In the genomic region with DNA sequence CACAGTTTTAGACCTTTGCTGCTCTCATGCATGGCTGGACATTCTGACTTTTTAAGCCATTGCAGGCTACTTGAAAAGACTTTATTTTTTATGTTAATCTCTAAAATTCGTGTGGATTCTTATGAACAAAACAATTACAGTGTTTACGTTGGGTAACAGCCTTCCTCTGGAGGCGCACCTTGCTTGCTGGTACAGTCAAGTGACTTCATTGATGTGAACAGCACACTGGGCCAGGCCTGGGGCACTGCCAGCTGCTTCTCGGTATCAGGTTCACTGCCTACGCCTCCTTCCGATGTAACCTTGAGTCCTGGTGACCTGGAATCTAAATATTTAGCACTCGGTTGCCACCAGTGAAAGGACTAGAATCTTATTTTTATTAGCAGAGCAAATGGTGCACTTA, we compare ENCODE assay signal across 14 cellular contexts. TPM values are rescaled to one million over a fixed set of nuclear protein-coding genes. Genes with fewer than 3 reads are reported as not detected.
A peak's percentile ranks its signal among the peaks of the same experiment; 100 is the strongest.
DNase-seq lines count a peak whose midpoint lies in the region; ATAC-seq and TF ChIP-seq lines count a peak whose summit lies in the region.
"Had no signal": no experiment of that assay in that cellular context is flagged by ENCODE, and none has a peak within 500 bp of the region (broad histone marks: within the 10 kb centered on the region; RNA-seq: fewer than 3 reads in every experiment).

No MANE protein-coding gene starts in this region.

- H3K4me3 ChIP-seq in heart left ventricle = no peak overlapping the region
- H3K4me3 ChIP-seq in lung = no peak overlapping the region
- H3K4me3 ChIP-seq: tibial artery had no signal

- H3K4me1 ChIP-seq in heart left ventricle = no peaks in the 10 kb centered on the region
- H3K4me1 ChIP-seq in lung (ENCODE audit: control insufficient read depth in 2 of 2, insufficient read depth in 2 of 2, low read length in 2 of 2) = no peaks in the 10 kb centered on the region
- H3K4me1 ChIP-seq: tibial artery had no signal

- intact Hi-C loops in heart left ventricle (cut with DNase I) = no loop called here
- intact Hi-C loops in left cardiac atrium (cut with DNase I) = no loop called here

- H3K27me3 ChIP-seq in heart left ventricle (no peaks in the 10 kb centered on the region), lung (ENCODE audit: control insufficient read depth, insufficient read depth) (no peaks in the 10 kb centered on the region)
- H3K27me3 ChIP-seq: tibial artery had no signal

- 62 to 71% (median 64%) methylated on average over 6 to 7 of the region's 7 CpGs for WGBS in heart left ventricle, 4 donors
- 69 to 82% methylated on average over 7 of the region's 7 CpGs for WGBS in lung, 2 donors

- peak in 3 of 4 donors; percentile 65 to 80 (median 67) for ATAC-seq in heart left ventricle
- no peak for ATAC-seq in left cardiac atrium
- peak; percentile 42 for ATAC-seq in lung (ENCODE audit: insufficient read depth, low FRiP score)
- no peak for ATAC-seq in GM18909 (IDR thresholded peaks at IDR 0.05; ENCODE audit: poor library complexity, unreplicated experiment)
- no peak for ATAC-seq in HG03342 (IDR thresholded peaks at IDR 0.05; ENCODE audit: unreplicated experiment)

- peak in 3 of 5 donors; percentile 29 to 50 (median 45) for DNase-seq in heart left ventricle
- no peak for DNase-seq in left cardiac atrium
- peak; percentile 69 to 77 for DNase-seq in SHP77 (lab: John Stamatoyannopoulos, UW)
- peak; percentile 78 for DNase-seq in lung (ENCODE audit: low spot score)
- DNase-seq in CD1c-positive myeloid dendritic cell (ENCODE audit: extremely low spot score) = no peak
- DNase-seq in KBM-7 = no peak
- DNase-seq: activated CD4-positive, alpha-beta T cell treated with anti-CD3 and anti-CD28 coated beads for 1 hour; activated T-cell treated with anti-CD3 and anti-CD28 coated beads, Interleukin-2, amount 50 U/mL, for 48 hours; MM.1S; NK-92 treated with Interleukin-12 subunit alpha and Interleukin-12 subunit beta, amount 100 ng/mL, for 24 hours; tibial artery had no signal

- in situ Hi-C loops in KBM-7 (cut with MboI; ENCODE audit: low pct_unique_long_range_greater_than_20kb, low sequenced_read_pairs) = no loop called here

- H3K9me3 ChIP-seq in heart left ventricle = peaks cover 0 to 9% (median 0%) of the 10 kb centered on the region in 12 donors
- no peaks in the 10 kb centered on the region for H3K9me3 ChIP-seq in lung (ENCODE audit: control insufficient read depth in 2 of 2, insufficient read depth in 1 of 2, low read length in 1 of 2)
- H3K9me3 ChIP-seq: tibial artery had no signal

- no peak for TF ChIP-seq POLR2A in heart left ventricle (IDR thresholded peaks at IDR 0.05)

- H3K36me3 ChIP-seq in heart left ventricle = no peaks in the 10 kb centered on the region
- no peaks in the 10 kb centered on the region for H3K36me3 ChIP-seq in lung (ENCODE audit: control insufficient read depth in 2 of 2, insufficient read depth in 2 of 2, low read length in 2 of 2)
- H3K36me3 ChIP-seq: tibial artery had no signal

- no peak overlapping the region for H3K27ac ChIP-seq in heart left ventricle
- no peak overlapping the region for H3K27ac ChIP-seq in lung (ENCODE audit: low read depth in 1 of 2, low read length in 1 of 2)
- H3K27ac ChIP-seq: tibial artery had no signal

- TF ChIP-seq CTCF in heart left ventricle (IDR thresholded peaks at IDR 0.05) (no peak), lung (IDR thresholded peaks at IDR 0.05; ENCODE audit: control extremely low read depth, extremely low read depth) (no peak)

RNA-seq across cellular contexts. Expression of gene MARCHF10, which starts 27.8 kb away (rescaled TPM):
- total RNA-seq in heart left ventricle (not detected), left cardiac atrium (not detected), lung (10 to 100 TPM in 1 of 2 donors, 1 to 10 TPM in 1; 8.8 to 13.8 TPM)
- polyA plus RNA-seq in heart left ventricle (not detected), lung (1 to 10 TPM; 3.1 to 6.1 TPM)
- total RNA-seq: skeletal muscle tissue had no signal

Comparison
In these comparisons a context has a peak if more than half of its experiments do, and no peak if none do; other contexts are left out.
1. ATAC-seq: peak in heart left ventricle (3 of 4) and lung (single experiment); none in left cardiac atrium (0 of 2), GM18909 (single experiment) and HG03342 (single experiment).
2. DNase-seq: peak in heart left ventricle (3 of 5), SHP77 (2 of 2) and lung (single experiment); none in left cardiac atrium (single experiment), CD1c-positive myeloid dendritic cell (single experiment) and KBM-7 (single experiment).
3. RNA of gene MARCHF10, which starts 27.8 kb away (total RNA-seq): 8.8 to 13.8 TPM in lung; not detected in heart left ventricle and not detected in left cardiac atrium; every median in the first group is over 4 times any median in the second.